ENCODE assay signal across 24 cellular contexts in the genomic region with DNA sequence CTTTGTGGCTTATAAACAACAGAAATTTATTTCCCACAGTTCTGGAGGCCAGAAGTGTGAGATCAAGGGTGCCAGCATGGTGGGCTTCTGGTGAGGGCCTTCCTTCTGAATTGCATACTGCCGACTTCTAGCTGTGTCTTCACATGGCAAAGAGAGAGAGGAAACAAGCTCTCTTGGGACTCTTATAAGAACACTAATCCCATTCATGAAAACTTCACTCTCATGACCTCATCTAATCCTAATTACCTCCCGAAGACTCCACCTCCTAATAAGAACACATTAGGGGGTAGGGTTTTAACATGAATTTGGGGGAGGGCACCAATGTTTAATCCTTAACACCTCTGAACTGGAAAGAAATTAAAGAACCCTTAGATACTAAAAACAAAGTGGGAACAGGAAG.
"Had no signal": no experiment of that assay in that cellular context is flagged by ENCODE, and none has a peak within 500 bp of the region (broad histone marks: within the 10 kb centered on the region; RNA-seq: fewer than 3 reads in every experiment).

No MANE protein-coding gene starts in this region.

- H3K27ac Mint-ChIP-seq: dendritic cell treated with granulocyte-macrophage colony-stimulating factor and Interleukin-4, amounts not matched to agents 40 ng/mL and 50 ng/mL, for 4 days; effector memory CD8-positive, alpha-beta T cell; memory B cell; natural killer cell treated with Interleukin-12 subunit alpha and Interleukin-12 subunit beta and Interleukin-15 and Interleukin-18, amount 100 ng/mL, for 72 hours; stimulated activated effector memory CD8-positive, alpha-beta T cell treated with anti-CD3 and anti-CD28 coated beads, Interleukin-12 subunit alpha, Interleukin-12 subunit beta, amount 100 ng/mL, for 72 hours had no signal

- H3K4me1 Mint-ChIP-seq: memory B cell; stimulated activated effector memory CD8-positive, alpha-beta T cell treated with anti-CD3 and anti-CD28 coated beads, Interleukin-12 subunit alpha, Interleukin-12 subunit beta, amount 100 ng/mL, for 72 hours had no signal

- H3K79me2 ChIP-seq: hepatocyte had no signal

- DNase-seq: effector memory CD8-positive, alpha-beta T cell; erythroblast; foreskin melanocyte; head of caudate nucleus; kidney; left cardiac atrium; left ventricle myocardium inferior; lower lobe of right lung; midbrain; posterior cingulate gyrus; right cardiac atrium; stimulated activated CD4-positive, alpha-beta T cell treated with anti-CD3 and anti-CD28 coated beads, Interleukin-4, amount 100 ng/mL, for 1 hour; stimulated activated CD8-positive, alpha-beta memory T cell treated with anti-CD3 and anti-CD28 coated beads, Interleukin-4, amount 100 ng/mL, for 48 hours; stimulated activated naive CD8-positive, alpha-beta T cell treated with anti-CD3 and anti-CD28 coated beads, Interleukin-15, Interleukin-2, amounts not matched to agents 100 U/mL and 50 U/mL, for 24 hours; tibial artery; upper lobe of left lung; uterus had no signal

- ATAC-seq: effector memory CD8-positive, alpha-beta T cell; left cardiac atrium; lower lobe of right lung; natural killer cell treated with Interleukin-12 subunit alpha and Interleukin-12 subunit beta and Interleukin-15 and Interleukin-18, amount 100 ng/mL, for 72 hours; right cardiac atrium; stimulated activated effector memory CD8-positive, alpha-beta T cell treated with anti-CD3 and anti-CD28 coated beads, Interleukin-12 subunit alpha, Interleukin-12 subunit beta, amount 100 ng/mL, for 72 hours; stimulated activated naive CD8-positive, alpha-beta T cell treated with anti-CD3 and anti-CD28 coated beads, Interleukin-15, Interleukin-2, amounts not matched to agents 100 U/mL and 50 U/mL, for 24 hours had no signal

- H2AFZ ChIP-seq: hepatocyte had no signal

- H3K4me3 ChIP-seq: hepatocyte, left ventricle myocardium inferior, lower lobe of right lung, smooth muscle cell, suprapubic skin, tibial artery, upper lobe of left lung, uterus had no signal

- H3K9me3 ChIP-seq: lower lobe of right lung, tibial artery, uterus had no signal

- H3K4me2 ChIP-seq: hepatocyte, smooth muscle cell had no signal

- H3K36me3 Mint-ChIP-seq: memory B cell; natural killer cell treated with Interleukin-12 subunit alpha and Interleukin-12 subunit beta and Interleukin-15 and Interleukin-18, amount 100 ng/mL, for 72 hours; stimulated activated effector memory CD8-positive, alpha-beta T cell treated with anti-CD3 and anti-CD28 coated beads, Interleukin-12 subunit alpha, Interleukin-12 subunit beta, amount 100 ng/mL, for 72 hours had no signal

- H3K4me3 Mint-ChIP-seq: dendritic cell treated with granulocyte-macrophage colony-stimulating factor and Interleukin-4, amounts not matched to agents 40 ng/mL and 50 ng/mL, for 4 days; effector memory CD8-positive, alpha-beta T cell; memory B cell; natural killer cell treated with Interleukin-12 subunit alpha and Interleukin-12 subunit beta and Interleukin-15 and Interleukin-18, amount 100 ng/mL, for 72 hours; stimulated activated effector memory CD8-positive, alpha-beta T cell treated with anti-CD3 and anti-CD28 coated beads, Interleukin-12 subunit alpha, Interleukin-12 subunit beta, amount 100 ng/mL, for 72 hours had no signal

- H3K27me3 ChIP-seq: hepatocyte, suprapubic skin, tibial artery, upper lobe of left lung, uterus had no signal

- H3K36me3 ChIP-seq: left ventricle myocardium inferior, lower lobe of right lung, suprapubic skin, tibial artery, upper lobe of left lung, uterus had no signal

- H3K4me1 ChIP-seq: left ventricle myocardium inferior, lower lobe of right lung, suprapubic skin, tibial artery, upper lobe of left lung, uterus had no signal

- H3K27me3 Mint-ChIP-seq: dendritic cell treated with granulocyte-macrophage colony-stimulating factor and Interleukin-4, amounts not matched to agents 40 ng/mL and 50 ng/mL, for 4 days; effector memory CD8-positive, alpha-beta T cell; memory B cell; natural killer cell treated with Interleukin-12 subunit alpha and Interleukin-12 subunit beta and Interleukin-15 and Interleukin-18, amount 100 ng/mL, for 72 hours had no signal

- H3K27ac ChIP-seq: hepatocyte, left ventricle myocardium inferior, lower lobe of right lung, suprapubic skin, tibial artery, upper lobe of left lung, uterus had no signal
